In the genomic region with DNA sequence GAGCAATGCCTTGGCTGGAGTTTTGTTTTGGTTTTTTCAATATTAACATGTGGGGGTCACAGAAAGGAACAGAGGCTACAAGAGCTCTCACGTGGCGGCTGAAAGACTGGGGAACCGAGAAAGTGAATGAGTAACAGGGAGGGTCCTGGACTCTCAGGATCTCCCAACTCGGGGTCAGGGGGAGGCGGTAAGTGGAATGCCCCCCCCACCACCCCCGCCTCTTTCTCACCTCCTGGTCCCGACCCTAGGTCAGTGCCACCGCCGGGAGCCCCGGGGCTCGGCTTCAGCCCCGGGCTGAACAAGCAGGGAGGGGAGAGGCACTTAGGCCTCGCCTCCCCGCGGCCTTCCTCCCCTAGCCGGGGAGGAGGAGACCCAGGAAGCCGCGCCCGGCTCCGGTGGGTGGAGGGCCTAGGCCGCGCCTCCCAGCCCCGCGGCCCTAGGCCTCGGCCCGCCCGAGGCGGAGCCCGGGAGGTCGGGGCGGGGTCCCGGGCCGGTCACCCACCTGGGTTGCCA, we compare ENCODE assay signal across 8 cellular contexts. TPM values are rescaled to one million over a fixed set of nuclear protein-coding genes. Genes with fewer than 3 reads are reported as not detected.
DNase-seq lines count a peak whose midpoint lies in the region; ATAC-seq and TF ChIP-seq lines count a peak whose summit lies in the region.
"Not testable (repeated sequence)": the region's sequence is repeated elsewhere in the genome, so short reads cannot be mapped to it uniquely, and the experiment has no call there.

No MANE protein-coding gene starts in this region.

- H3K27me3 Mint-ChIP-seq in natural killer cell treated with Interleukin-12 subunit alpha and Interleukin-12 subunit beta and Interleukin-15 and Interleukin-18, amount 100 ng/mL, for 72 hours, result not testable (repeated sequence)

- not testable (repeated sequence) for H3K9me2 ChIP-seq in DOHH2 (replicated peaks; ENCODE audit: control insufficient read depth, low read length); GM23248 (ENCODE audit: insufficient read depth)

- H3K9ac ChIP-seq in GM23248, result peak overlapping the region; percentile 81
- H3K9ac ChIP-seq in KMS-11, result peak overlapping the region; percentile 67; the same call in 1 of the 2 replicates

- H3K4me2 ChIP-seq in DOHH2 (ENCODE audit: low read length) (peak overlapping the region; percentile 49), GM23248 (ENCODE audit: unreplicated experiment) (peak overlapping the region; percentile 81), KMS-11 (peak overlapping the region; percentile 34; the same call in 1 of the 2 replicates)

- H3K4me1 ChIP-seq in DOHH2 (ENCODE audit: control insufficient read depth, low read length) (peaks cover 30% of the 10 kb centered on the region), KMS-11 (ENCODE audit: low read depth, poor library complexity, severe bottlenecking) (peaks cover 17% of the 10 kb centered on the region)
- not testable (repeated sequence) for H3K4me1 ChIP-seq in GM23248 (ENCODE audit: insufficient read depth)

- WGBS in GM23248 (ENCODE audit: low coverage in 1 of 2, low lambda C conversion rate in 2 of 2, missing lambda C conversion rate in 2 of 2), 2 experiments, result 0 to 2% methylated on average over 9 to 10 of the region's 33 CpGs

- TF ChIP-seq CTCF in DOHH2 (IDR thresholded peaks at IDR 0.05; ENCODE audit: low read depth, low read length, poor library complexity, severe bottlenecking); KMS-11 (conservative IDR thresholded peaks at IDR 0.05; ENCODE audit: low read depth, low read length): not testable (repeated sequence)

- H3K27me3 ChIP-seq in DOHH2 (ENCODE audit: control insufficient read depth, low read length); GM23248 (replicated peaks; ENCODE audit: insufficient read depth); KMS-11 (ENCODE audit: insufficient read depth, low read depth): not testable (repeated sequence)

- ATAC-seq in natural killer cell treated with Interleukin-12 subunit alpha and Interleukin-12 subunit beta and Interleukin-15 and Interleukin-18, amount 100 ng/mL, for 72 hours, result peak; percentile 97

- H3K79me2 ChIP-seq in DOHH2 (ENCODE audit: control insufficient read depth, low read length) (peaks cover 56% of the 10 kb centered on the region), GM23248 (ENCODE audit: insufficient read depth) (peaks cover 48% of the 10 kb centered on the region), KMS-11 (ENCODE audit: insufficient read depth, low read depth) (peaks cover 20% of the 10 kb centered on the region; the same call in 1 of the 2 replicates)

- H3K9me3 ChIP-seq in DOHH2 (ENCODE audit: control insufficient read depth, insufficient read depth, low read length); GM23248 (ENCODE audit: low read depth): not testable (repeated sequence)

- peak overlapping the region; percentile 99 for H3K4me3 Mint-ChIP-seq in natural killer cell treated with Interleukin-12 subunit alpha and Interleukin-12 subunit beta and Interleukin-15 and Interleukin-18, amount 100 ng/mL, for 72 hours

- peak overlapping the region; percentile 53; the same call in 1 of the 2 replicates for H2AFZ ChIP-seq in GM23248
- H2AFZ ChIP-seq in KMS-11 (ENCODE audit: low read depth), result peak overlapping the region; percentile 38; the same call in 1 of the 2 replicates

- DNase-seq in GM23248 (peak; percentile 84), SHP77 (lab: John Stamatoyannopoulos, UW) (peak; percentile 72 to 81), fibroblast of peridontal ligament (ENCODE audit: extremely low read depth) (peak; percentile 58)
- DNase-seq in activated T-helper 1 cell treated with anti-CD3 and anti-CD28 coated beads, Interleukin-2, amount 50 U/mL, for 16 hours (ENCODE audit: low read depth in 1 of 2, low spot score in 1 of 2), result peak; percentile 60 to 81
- peak; percentile 92 for DNase-seq in natural killer cell treated with Interleukin-12 subunit alpha and Interleukin-12 subunit beta and Interleukin-15 and Interleukin-18, amount 100 ng/mL, for 72 hours (ENCODE audit: low spot score)
- DNase-seq in stimulated activated CD8-positive, alpha-beta memory T cell treated with anti-CD3 and anti-CD28 coated beads, Interleukin-7, amount 100 ng/mL, for 48 hours (ENCODE audit: extremely low read depth in 1 of 2, low read depth in 1 of 2), result peak; percentile 75 to 80

- not testable (repeated sequence) for H3K36me3 Mint-ChIP-seq in natural killer cell treated with Interleukin-12 subunit alpha and Interleukin-12 subunit beta and Interleukin-15 and Interleukin-18, amount 100 ng/mL, for 72 hours

- H3K4me1 Mint-ChIP-seq in natural killer cell treated with Interleukin-12 subunit alpha and Interleukin-12 subunit beta and Interleukin-15 and Interleukin-18, amount 100 ng/mL, for 72 hours (ENCODE audit: low read depth in 2 of 2), result peaks cover 15 to 16% of the 10 kb centered on the region in 2 donors

- not testable (repeated sequence) for H3F3A ChIP-seq in DOHH2 (ENCODE audit: control insufficient read depth, insufficient read depth); GM23248 (ENCODE audit: insufficient read depth)

- not testable (repeated sequence) for H3K36me3 ChIP-seq in DOHH2 (ENCODE audit: control insufficient read depth, low read length); GM23248 (ENCODE audit: low read depth); KMS-11 (ENCODE audit: insufficient read depth)

- H3K27ac ChIP-seq in DOHH2 (ENCODE audit: low read depth, low read length) (peak overlapping the region; percentile 71), GM23248 (peak overlapping the region; percentile 69)
- H3K27ac ChIP-seq in KMS-11, result not testable (repeated sequence)

- peak overlapping the region; percentile 91 for H3K27ac Mint-ChIP-seq in natural killer cell treated with Interleukin-12 subunit alpha and Interleukin-12 subunit beta and Interleukin-15 and Interleukin-18, amount 100 ng/mL, for 72 hours

- H3K4me3 ChIP-seq in DOHH2 (ENCODE audit: low read length) (peak overlapping the region; percentile 78), GM23248 (peak overlapping the region; percentile 75)
- not testable (repeated sequence) for H3K4me3 ChIP-seq in KMS-11 (IDR thresholded peaks at IDR 0.05; ENCODE audit: insufficient read depth, low read depth, low read length)

- in situ Hi-C loops in GM23248 (cut with MboI), result not testable (repeated sequence)

- not testable (repeated sequence) for H4K20me1 ChIP-seq in DOHH2 (ENCODE audit: control insufficient read depth, insufficient read depth, low read depth, low read length); GM23248 (ENCODE audit: insufficient read depth); KMS-11 (ENCODE audit: insufficient read depth)

- H3K9me3 Mint-ChIP-seq in natural killer cell treated with Interleukin-12 subunit alpha and Interleukin-12 subunit beta and Interleukin-15 and Interleukin-18, amount 100 ng/mL, for 72 hours, result not testable (repeated sequence)

RNA-seq across cellular contexts. Expression of a gene that starts 20.6 kb away (rescaled TPM):
- 38.5 and 42.9 TPM in 2 replicates for total RNA-seq in GM23248 (2014; rRNA removed; shearing (Covaris generic))
- 50.0 and 53.4 TPM in 2 replicates for polyA plus RNA-seq in GM23248 (2016; fragmentation: Nextera tagmentation; extraction: Ambion mirVana)
- 10 to 100 TPM; 95.8 to 99.7 TPM for total RNA-seq in natural killer cell treated with Interleukin-12 subunit alpha and Interleukin-12 subunit beta and Interleukin-15 and Interleukin-18, amount 100 ng/mL, for 72 hours

RNA-seq across cellular contexts. Expression of a gene that starts 35.8 kb away (rescaled TPM):
- 41.2 and 43.9 TPM in 2 replicates for total RNA-seq in GM23248 (2014; rRNA removed; shearing (Covaris generic))
- polyA plus RNA-seq in GM23248 (2016; fragmentation: Nextera tagmentation; extraction: Ambion mirVana), result 10.3 and 12.2 TPM in 2 replicates
- 10 to 100 TPM; 64.0 to 99.1 TPM for total RNA-seq in natural killer cell treated with Interleukin-12 subunit alpha and Interleukin-12 subunit beta and Interleukin-15 and Interleukin-18, amount 100 ng/mL, for 72 hours

RNA-seq across cellular contexts. Expression of a gene that starts 40.1 kb away (rescaled TPM):
- total RNA-seq in GM23248 (2014; rRNA removed; shearing (Covaris generic)), result not detected in 2 replicates
- polyA plus RNA-seq in GM23248 (2016; fragmentation: Nextera tagmentation; extraction: Ambion mirVana), result 1.5 and 2.1 TPM in 2 replicates
- 1 to 10 TPM in 1 of 2 donors, not detected in 1; 8.5 TPM for total RNA-seq in natural killer cell treated with Interleukin-12 subunit alpha and Interleukin-12 subunit beta and Interleukin-15 and Interleukin-18, amount 100 ng/mL, for 72 hours

RNA-seq across cellular contexts. Expression of a gene that starts 47.8 kb away (rescaled TPM):
- not detected in 2 replicates for total RNA-seq in GM23248 (2014; rRNA removed; shearing (Covaris generic))
- polyA plus RNA-seq in GM23248 (2016; fragmentation: Nextera tagmentation; extraction: Ambion mirVana), result 1.7 and 1.9 TPM in 2 replicates
- 100 to 1,000 TPM; 192 to 207 TPM for total RNA-seq in natural killer cell treated with Interleukin-12 subunit alpha and Interleukin-12 subunit beta and Interleukin-15 and Interleukin-18, amount 100 ng/mL, for 72 hours
